In the genomic region with DNA sequence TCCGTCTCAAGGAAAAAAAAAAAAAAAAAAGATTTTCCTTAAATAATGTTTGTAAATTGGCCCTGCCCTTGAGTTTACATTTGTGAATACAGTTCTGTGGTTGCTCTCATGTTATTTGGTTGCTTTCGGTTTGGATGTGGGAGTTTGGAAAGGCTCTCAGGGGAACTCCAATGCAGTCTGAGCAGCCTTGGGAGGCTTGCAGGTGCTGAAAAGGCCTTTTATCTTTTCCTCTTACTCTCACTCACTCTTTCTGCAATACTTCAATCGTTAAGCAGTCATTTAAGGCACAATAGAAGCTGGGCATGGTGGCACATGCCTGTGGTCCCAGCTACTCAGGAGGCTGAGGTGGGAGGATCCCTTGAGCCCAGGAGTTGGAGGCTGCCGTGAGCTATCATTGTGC, we compare ENCODE assay signal across 23 cellular contexts.
"Had no signal": no experiment of that assay in that cellular context is flagged by ENCODE, and none has a peak within 500 bp of the region (broad histone marks: within the 10 kb centered on the region; RNA-seq: fewer than 3 reads in every experiment).

No MANE protein-coding gene starts in this region.

- DNase-seq: IMR-90, Karpas-422, KG1, MG63, NCI-H1092, NCI-H1105 treated with DMSO at 0.1 percent for 48 hours, NCI-H1417 treated with DMSO at 0.1 percent for 48 hours, NCI-H146, NCI-H1694 treated with DMSO at 0.1 percent for 48 hours, NCI-H1930, NCI-H2081, NCI-H2171, NCI-H226, NCI-H446, NCI-H510A, NCI-H524 treated with DMSO at 0.1 percent for 48 hours, NCI-H69, NCI-H774, SHP77, SK-N-SH, SW 1271 had no signal

- H3K9me3 ChIP-seq: MG63, SK-N-SH had no signal

- H3K36me3 ChIP-seq: MG63 had no signal

- H3K9me2 ChIP-seq: SK-N-SH had no signal

- H3K4me3 ChIP-seq: MG63 had no signal

- H3K27ac ChIP-seq: RWPE1 had no signal

- H3K27me3 ChIP-seq: MG63 had no signal

- H3K4me2 ChIP-seq: SK-N-SH had no signal

- H3K9ac ChIP-seq: SK-N-SH had no signal

- ATAC-seq: Panc1 had no signal
